ENCODE assay signal across 23 cellular contexts in genomic region chr16:88928405-88929375, GRCh38. TPM values are rescaled to one million over a fixed set of nuclear protein-coding genes. Genes with fewer than 3 reads are reported as not detected.
DNase-seq lines count a peak whose midpoint lies in the region; TF ChIP-seq lines count a peak whose summit lies in the region.
"Had no signal": no experiment of that assay in that cellular context is flagged by ENCODE, and none has a peak within 500 bp of the region (broad histone marks: within the 10 kb centered on the region; RNA-seq: fewer than 3 reads in every experiment).

No MANE protein-coding gene starts in this region.

- no peak overlapping the region for H3K27ac ChIP-seq in neuronal stem cell (replicated peaks; ENCODE audit: low read length)
- no peak overlapping the region for H3K27ac ChIP-seq in SJCRH30
- H3K27ac ChIP-seq: 22Rv1, breast epithelium, foreskin keratinocyte, GM23248, SK-N-MC had no signal

- peak overlapping the region in 1 of 7 donors; percentile 54 for H3K27ac Mint-ChIP-seq in CD14-positive monocyte
- no peak overlapping the region for H3K27ac Mint-ChIP-seq in activated CD4-positive, alpha-beta memory T cell treated with anti-CD3 and anti-CD28 coated beads for 36 hours
- H3K27ac Mint-ChIP-seq: dendritic cell treated with granulocyte-macrophage colony-stimulating factor and Interleukin-4, amounts not matched to agents 40 ng/mL and 50 ng/mL, for 4 days; T-helper 2 cell treated with Interferon-gamma antibody and Interleukin-4, amounts not matched to agents 5 μg/mL and 100 μg/mL, for 36 hours had no signal

- peaks cover 18 to 30% of the 10 kb centered on the region in 2 donors for H3K4me1 ChIP-seq in neuronal stem cell (ENCODE audit: control insufficient read depth in 2 of 2, insufficient read depth in 1 of 2, low read depth in 1 of 2, low read length in 2 of 2)
- peaks cover 24% of the 10 kb centered on the region for H3K4me1 ChIP-seq in SJCRH30
- H3K4me1 ChIP-seq: BE2C, breast epithelium had no signal

- H3K79me1 ChIP-seq in neuronal stem cell (ENCODE audit: low read depth, low read length), result peaks cover 1% of the 10 kb centered on the region

- H3K36me3 Mint-ChIP-seq in CD14-positive monocyte, result peaks cover 18 to 46% of the 10 kb centered on the region in 2 donors
- no peaks in the 10 kb centered on the region for H3K36me3 Mint-ChIP-seq in activated CD4-positive, alpha-beta memory T cell treated with anti-CD3 and anti-CD28 coated beads for 36 hours

- POLR2A ChIA-PET in activated CD4-positive, alpha-beta memory T cell treated with anti-CD3 and anti-CD28 coated beads for 36 hours (lab: Charles Lee), result no interaction called here

- H3K9me3 ChIP-seq in neuronal stem cell (replicated peaks in 1 of 2; ENCODE audit: control insufficient read depth in 2 of 2, insufficient read depth in 1 of 2, low read depth in 1 of 2, low read length in 2 of 2) (no peaks in the 10 kb centered on the region), SJCRH30 (replicated peaks) (no peaks in the 10 kb centered on the region)
- H3K9me3 ChIP-seq: BE2C, breast epithelium had no signal

- no peak overlapping the region for H2BK15ac ChIP-seq in neuronal stem cell (ENCODE audit: low read length)

- CTCF ChIA-PET in activated CD4-positive, alpha-beta memory T cell treated with anti-CD3 and anti-CD28 coated beads for 36 hours (lab: Charles Lee), result no interaction called here

- TF ChIP-seq CTCF in CD14-positive monocyte (IDR thresholded peaks at IDR 0.05), result no peak

- H3K9ac ChIP-seq in neuronal stem cell (ENCODE audit: low read depth, low read length, poor library complexity), result no peak overlapping the region
- H3K9ac ChIP-seq: GM23248 had no signal

- H2BK12ac ChIP-seq in neuronal stem cell (ENCODE audit: low read length), result no peak overlapping the region

- no peak overlapping the region for H3K4me3 ChIP-seq in neuronal stem cell (ENCODE audit: low read length in 2 of 2)
- no peak overlapping the region for H3K4me3 ChIP-seq in SJCRH30
- H3K4me3 ChIP-seq: breast epithelium, GM23248, SK-N-MC had no signal

- H2AFZ ChIP-seq in neuronal stem cell (ENCODE audit: low read length), result no peak overlapping the region
- H2AFZ ChIP-seq: GM23248 had no signal

- peaks cover 0 to 3% (median 0%) of the 10 kb centered on the region in 7 donors for H3K9me3 Mint-ChIP-seq in CD14-positive monocyte
- no peaks in the 10 kb centered on the region for H3K9me3 Mint-ChIP-seq in activated CD4-positive, alpha-beta memory T cell treated with anti-CD3 and anti-CD28 coated beads for 36 hours
- H3K9me3 Mint-ChIP-seq: dendritic cell treated with granulocyte-macrophage colony-stimulating factor and Interleukin-4, amounts not matched to agents 40 ng/mL and 50 ng/mL, for 4 days; T-helper 2 cell treated with Interferon-gamma antibody and Interleukin-4, amounts not matched to agents 5 μg/mL and 100 μg/mL, for 36 hours had no signal

- no peak overlapping the region for H3K4me3 Mint-ChIP-seq in CD14-positive monocyte
- no peak overlapping the region for H3K4me3 Mint-ChIP-seq in activated CD4-positive, alpha-beta memory T cell treated with anti-CD3 and anti-CD28 coated beads for 36 hours
- H3K4me3 Mint-ChIP-seq: dendritic cell treated with granulocyte-macrophage colony-stimulating factor and Interleukin-4, amounts not matched to agents 40 ng/mL and 50 ng/mL, for 4 days; T-helper 2 cell treated with Interferon-gamma antibody and Interleukin-4, amounts not matched to agents 5 μg/mL and 100 μg/mL, for 36 hours had no signal

- in situ Hi-C loops in SK-MEL-5 (cut with HindIII; ENCODE audit: low pct_unique_long_range_greater_than_20kb, low sequenced_read_pairs), result no loop called here

- peak overlapping the region; percentile 53 for H3K4ac ChIP-seq in neuronal stem cell (ENCODE audit: low read length)

- no peak overlapping the region for H3K18ac ChIP-seq in neuronal stem cell (ENCODE audit: low read length)

- no peak overlapping the region for H4K8ac ChIP-seq in neuronal stem cell (ENCODE audit: low read depth, low read length)

- intact Hi-C loops in CD14-positive monocyte (cut with micrococcal nuclease), result no loop called here
- intact Hi-C loops in activated CD4-positive, alpha-beta memory T cell treated with anti-CD3 and anti-CD28 coated beads for 36 hours (cut with micrococcal nuclease), result no loop called here

- WGBS in neuronal stem cell (ENCODE audit: extremely low coverage in 2 of 2, insufficient read length in 2 of 2, insufficient replicate concordance in 1 of 2), 2 donors, result no CpG with 5 or more reads among the region's 44 CpGs

- no peak overlapping the region for H2AK5ac ChIP-seq in neuronal stem cell (ENCODE audit: low read depth, low read length)

- peak overlapping the region; percentile 37 for H3K23ac ChIP-seq in neuronal stem cell (ENCODE audit: low read depth, low read length, poor library complexity)

- peak overlapping the region; percentile 3 for H4K91ac ChIP-seq in neuronal stem cell (ENCODE audit: low read depth, low read length, poor library complexity)

- H3K14ac ChIP-seq in neuronal stem cell (ENCODE audit: low read length), result peak overlapping the region; percentile 17

- peaks cover 0 to 31% (median 0%) of the 10 kb centered on the region in 3 experiments for H3K27me3 ChIP-seq in neuronal stem cell (ENCODE audit: control insufficient read depth in 3 of 3, insufficient read depth in 3 of 3, low read depth in 1 of 3, low read length in 3 of 3)
- no peaks in the 10 kb centered on the region for H3K27me3 ChIP-seq in SJCRH30

- no peak overlapping the region for H2BK120ac ChIP-seq in neuronal stem cell (ENCODE audit: low read depth, low read length)

- H3K4me2 ChIP-seq in neuronal stem cell (ENCODE audit: insufficient read depth, low read length, poor library complexity, severe bottlenecking), result no peak overlapping the region

- peaks cover 0 to 2% (median 0%) of the 10 kb centered on the region in 3 donors for H3K27me3 Mint-ChIP-seq in CD14-positive monocyte (ENCODE audit: low read depth in 3 of 3)
- peaks cover under 1% of the 10 kb centered on the region for H3K27me3 Mint-ChIP-seq in activated CD4-positive, alpha-beta memory T cell treated with anti-CD3 and anti-CD28 coated beads for 36 hours

- DNase-seq in NCI-H1105 treated with DMSO at 0.1 percent for 48 hours (lab: John Stamatoyannopoulos, UW), result peak; percentile 31
- DNase-seq in NCI-H1105 (lab: John Stamatoyannopoulos, UW), result no peak
- DNase-seq in NCI-H146 treated with DMSO at 0.1 percent for 48 hours (lab: John Stamatoyannopoulos, UW; ENCODE audit: unreplicated experiment), result peak; percentile 42
- peak; percentile 20 for DNase-seq in SK-MEL-5 (ENCODE audit: low read depth, low spot score)
- no peak for DNase-seq in neuronal stem cell (ENCODE audit: low spot score)
- no peak for DNase-seq in SJCRH30
- DNase-seq in CD14-positive monocyte (ENCODE audit: low spot score), result no peak
- no peak for DNase-seq in activated CD4-positive, alpha-beta memory T cell treated with anti-CD3 and anti-CD28 coated beads for 36 hours
- DNase-seq: activated CD4-positive, CD25-positive, alpha-beta regulatory T cell treated with anti-CD3 and anti-CD28 coated beads, Interleukin-2, amount 50 U/mL, for 72 hours; BE2C; foreskin keratinocyte; GM23248; KBM-7; NCI-H1048; NCI-H510A; PC-3; stimulated activated CD4-positive, alpha-beta T cell treated with anti-CD3 and anti-CD28 coated beads, Interleukin-12 subunit alpha, Interleukin-12 subunit beta, amount 100 ng/mL, for 4 hours had no signal

- H2BK5ac ChIP-seq in neuronal stem cell (ENCODE audit: low read length), result no peak overlapping the region

- H3K36me3 ChIP-seq in neuronal stem cell (replicated peaks in 1 of 2; ENCODE audit: control insufficient read depth in 2 of 2, insufficient read depth in 2 of 2, low read length in 2 of 2), result no peaks in the 10 kb centered on the region
- no peaks in the 10 kb centered on the region for H3K36me3 ChIP-seq in SJCRH30
- H3K36me3 ChIP-seq: BE2C, breast epithelium had no signal

- H3K4me1 Mint-ChIP-seq in CD14-positive monocyte, result peaks cover 9% of the 10 kb centered on the region
- H3K4me1 Mint-ChIP-seq in activated CD4-positive, alpha-beta memory T cell treated with anti-CD3 and anti-CD28 coated beads for 36 hours (ENCODE audit: low read depth), result no peaks in the 10 kb centered on the region

RNA-seq across cellular contexts. Expression of gene CBFA2T3, which starts 48.3 kb away (rescaled TPM):
- total RNA-seq in SK-MEL-5 (2014; rRNA removed; shearing (Covaris generic)), result not detected in 2 replicates
- 0.08 and 0.23 TPM in 2 replicates for polyA plus RNA-seq in SK-MEL-5 (2015; cell fraction: cytosol; rRNA removed)
- 0.23 and 0.43 TPM in 2 replicates for polyA plus RNA-seq in SK-MEL-5 (2015; cell fraction: nucleus; rRNA removed)
- polyA plus RNA-seq in neuronal stem cell (2013, experiment 1 of 2), result 8.3 TPM
- polyA plus RNA-seq in neuronal stem cell (2013, experiment 2 of 2), result 8.0 TPM
- 1.8 and 3.5 TPM in 2 replicates for total RNA-seq in SJCRH30 (2014; rRNA removed; shearing (Covaris generic))
- 1 to 10 TPM; 5.3 to 6.2 TPM for polyA plus RNA-seq in CD14-positive monocyte
- total RNA-seq in activated CD4-positive, alpha-beta memory T cell treated with anti-CD3 and anti-CD28 coated beads for 36 hours, result under 1 TPM in 1 of 2 experiments, not detected in 1; 0.12 TPM
- total RNA-seq: GM23248, PC-3, pulmonary artery endothelial cell had no signal
- polyA plus RNA-seq: GM23248 had no signal

Comparison
In these comparisons a context has a peak if more than half of its experiments do, and no peak if none do; other contexts are left out.
1. DNase-seq: peak in NCI-H1105 treated with DMSO at 0.1 percent for 48 hours (single experiment), NCI-H146 treated with DMSO at 0.1 percent for 48 hours (single experiment) and SK-MEL-5 (single experiment); none in NCI-H1105 (single experiment), neuronal stem cell (single experiment), SJCRH30 (0 of 2), CD14-positive monocyte (single experiment) and activated CD4-positive, alpha-beta memory T cell treated with anti-CD3 and anti-CD28 coated beads for 36 hours (single experiment).